ENCODE assay signal across 8 cellular contexts in the genomic region with DNA sequence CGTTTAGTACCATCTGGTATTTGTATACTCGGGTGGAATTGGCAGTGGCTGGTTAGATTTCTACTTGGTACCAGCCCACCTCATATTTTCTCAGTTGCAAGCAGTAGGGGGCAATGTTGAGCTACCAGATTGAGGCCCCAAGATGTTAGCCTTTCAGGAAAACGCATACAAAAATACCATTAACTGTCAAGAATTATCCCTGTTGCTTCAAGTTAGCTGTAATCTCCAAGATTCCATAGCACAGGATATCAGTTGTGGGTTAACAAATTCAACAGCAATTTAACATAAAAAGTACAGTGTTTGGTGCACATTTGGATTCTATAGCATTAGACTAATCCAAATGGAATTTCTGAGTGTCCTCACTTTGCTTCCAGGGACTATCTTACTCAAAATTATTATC.
DNase-seq lines count a peak whose midpoint lies in the region; ATAC-seq lines count a peak whose summit lies in the region.

No MANE protein-coding gene starts in this region.

- H3K27ac ChIP-seq in iPS DF 6.9 (ENCODE audit: low read length): no peak overlapping the region

- no peaks in the 10 kb centered on the region for H3K9me3 ChIP-seq in iPS DF 6.9 (ENCODE audit: control insufficient read depth, insufficient read depth, low read length)

- H3K36me3 ChIP-seq in iPS DF 6.9 (ENCODE audit: control insufficient read depth, insufficient read depth, low read length): no peaks in the 10 kb centered on the region

- DNase-seq in DMS79 treated with DMSO at 0.1 percent for 48 hours (lab: John Stamatoyannopoulos, UW): peak; percentile 59
- DNase-seq in DMS79 (lab: John Stamatoyannopoulos, UW): no peak
- DNase-seq in LHCN-M2 (ENCODE audit: low read depth): peak; percentile 78
- peak; percentile 15 for DNase-seq in SHP77 treated with DMSO at 0.1 percent for 48 hours (lab: John Stamatoyannopoulos, UW)
- peak; percentile 83 for DNase-seq in astrocyte of the hippocampus (ENCODE audit: low read depth, low spot score)
- peak; percentile 35 for DNase-seq in iPS DF 6.9 (ENCODE audit: low read depth, low spot score)
- DNase-seq in stimulated activated CD4-positive, alpha-beta T cell treated with anti-CD3 and anti-CD28 coated beads, Interleukin-12 subunit alpha, Interleukin-12 subunit beta, amount 100 ng/mL, for 48 hours (ENCODE audit: low read depth in 2 of 3, low spot score in 1 of 3): peak; percentile 2 to 70 (median 10)

- H3K4me1 ChIP-seq in iPS DF 6.9 (ENCODE audit: control insufficient read depth, insufficient read depth, low read length): no peaks in the 10 kb centered on the region; the same call in 1 of the 2 replicates

- H3K27me3 ChIP-seq in iPS DF 6.9 (ENCODE audit: control insufficient read depth, insufficient read depth, low read length): no peaks in the 10 kb centered on the region

- no peak for ATAC-seq in HG03095 (IDR thresholded peaks at IDR 0.05; ENCODE audit: unreplicated experiment)

- no peak overlapping the region for H3K4me3 ChIP-seq in iPS DF 6.9 (ENCODE audit: low read length)

- no CpG with 5 or more reads among the region's 3 CpGs for WGBS in iPS DF 6.9 (ENCODE audit: insufficient coverage, insufficient read length)
